ENCODE assay signal across 9 cellular contexts in the genomic region with DNA sequence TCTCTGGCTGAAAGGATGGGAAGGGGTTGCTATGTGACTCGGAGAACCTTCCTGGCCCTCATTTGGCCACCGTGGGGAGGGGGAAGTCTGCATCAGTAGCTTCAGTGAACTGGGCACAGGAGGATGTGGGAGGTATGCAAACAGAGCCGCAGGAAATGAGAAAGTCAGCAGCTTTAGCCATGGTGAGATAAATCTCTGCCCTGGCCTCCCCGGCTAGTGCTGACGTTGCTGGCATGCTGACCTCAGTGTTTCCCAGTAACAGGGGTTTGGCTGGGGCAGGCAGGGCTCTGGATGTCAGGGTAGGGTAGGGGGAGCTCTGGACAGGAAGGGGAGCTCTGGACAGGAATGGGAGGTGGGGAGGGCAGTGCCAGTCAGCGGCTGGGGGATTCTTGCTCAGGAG. TPM values are rescaled to one million over a fixed set of nuclear protein-coding genes. Genes with fewer than 3 reads are reported as not detected.
DNase-seq lines count a peak whose midpoint lies in the region; ATAC-seq and TF ChIP-seq lines count a peak whose summit lies in the region.
"Had no signal": no experiment of that assay in that cellular context is flagged by ENCODE, and none has a peak within 500 bp of the region (broad histone marks: within the 10 kb centered on the region; RNA-seq: fewer than 3 reads in every experiment).

No MANE protein-coding gene starts in this region.

- ATAC-seq in T-helper 17 cell (no peak), left cardiac atrium (peak; percentile 45 to 68)

- no peaks in the 10 kb centered on the region for H3K36me3 Mint-ChIP-seq in activated T-cell treated with anti-CD3 and anti-CD28 coated beads, Interleukin-2, amount 50 U/mL, for 24 hours (ENCODE audit: low read depth)
- no peaks in the 10 kb centered on the region for H3K36me3 Mint-ChIP-seq in T-helper 17 cell (ENCODE audit: low read depth)

- H3K27me3 ChIP-seq in spleen (replicated peaks in 1 of 7): no peaks in the 10 kb centered on the region

- no peak for TF ChIP-seq POLR2A in spleen (IDR thresholded peaks at IDR 0.05)

- peak overlapping the region; percentile 70 to 89 (median 78) for H3K27ac ChIP-seq in spleen
- H3K27ac ChIP-seq: SK-N-MC had no signal

- H3K9me3 ChIP-seq in T-helper 17 cell (ENCODE audit: control insufficient read depth, low read length, poor library complexity, severe bottlenecking) (no peaks in the 10 kb centered on the region), spleen (no peaks in the 10 kb centered on the region)

- H3K9me3 Mint-ChIP-seq in activated T-cell treated with anti-CD3 and anti-CD28 coated beads, Interleukin-2, amount 50 U/mL, for 24 hours: no peaks in the 10 kb centered on the region

- intact Hi-C loops in left cardiac atrium (cut with DNase I) (loop anchor here (2.0 to 5.0 kb wide), 2 partner anchors 65 to 176 kb away; no protein-coding TSS in a partner anchor), spleen (cut with DNase I; ENCODE audit: low total_unique reads) (loop anchor here (2.0 to 10.0 kb wide), 2 partner anchors 65 to 173 kb away; no protein-coding TSS in a partner anchor)

- peak; percentile 24 to 27 for DNase-seq in activated T-cell treated with anti-CD3 and anti-CD28 coated beads, Interleukin-2, amount 50 U/mL, for 48 hours
- DNase-seq in activated T-cell treated with anti-CD3 and anti-CD28 coated beads, Interleukin-2, amount 50 U/mL, for 24 hours: no peak
- no peak for DNase-seq in T-helper 17 cell
- DNase-seq in left cardiac atrium: peak; percentile 75
- peak; percentile 82 for DNase-seq in spleen
- DNase-seq in NCI-H128 (lab: John Stamatoyannopoulos, UW; ENCODE audit: unreplicated experiment): no peak
- DNase-seq in NCI-H526 treated with DMSO at 0.1 percent for 48 hours (lab: John Stamatoyannopoulos, UW): no peak
- DNase-seq in activated effector memory CD4-positive, alpha-beta T cell treated with anti-CD3 and anti-CD28 coated beads, Interleukin-2, amount 50 U/mL, for 16 hours: no peak

- 16 to 31% (median 26%) methylated on average over 6 of the region's 6 CpGs for WGBS in spleen, 5 donors

- no peaks in the 10 kb centered on the region for H3K27me3 Mint-ChIP-seq in activated T-cell treated with anti-CD3 and anti-CD28 coated beads, Interleukin-2, amount 50 U/mL, for 24 hours
- no peaks in the 10 kb centered on the region for H3K27me3 Mint-ChIP-seq in T-helper 17 cell

- no peak overlapping the region for H3K4me3 Mint-ChIP-seq in activated T-cell treated with anti-CD3 and anti-CD28 coated beads, Interleukin-2, amount 50 U/mL, for 24 hours
- H3K4me3 Mint-ChIP-seq in T-helper 17 cell: peak overlapping the region; percentile 41

- peaks cover 16 to 68% (median 44%) of the 10 kb centered on the region in 6 donors for H3K4me1 ChIP-seq in spleen

- H3K27ac Mint-ChIP-seq in activated T-cell treated with anti-CD3 and anti-CD28 coated beads, Interleukin-2, amount 50 U/mL, for 24 hours: no peak overlapping the region
- H3K27ac Mint-ChIP-seq in T-helper 17 cell: peak overlapping the region; percentile 88

- peaks cover 43% of the 10 kb centered on the region for H3K4me1 Mint-ChIP-seq in activated T-cell treated with anti-CD3 and anti-CD28 coated beads, Interleukin-2, amount 50 U/mL, for 24 hours (ENCODE audit: low read depth)
- peaks cover 30% of the 10 kb centered on the region for H3K4me1 Mint-ChIP-seq in T-helper 17 cell

- H3K36me3 ChIP-seq in spleen: peaks cover 0 to under 1% (median 0%) of the 10 kb centered on the region in 6 donors

- TF ChIP-seq CTCF in spleen (IDR thresholded peaks at IDR 0.05 in 8 of 11, conservative IDR thresholded peaks at IDR 0.05 in 3 of 11): no peak

- peak overlapping the region in 1 of 8 donors; percentile 36 for H3K4me3 ChIP-seq in spleen
- H3K4me3 ChIP-seq: SK-N-MC had no signal

RNA-seq across cellular contexts. Expression of a gene that starts 2.3 kb away (rescaled TPM):
- under 1 TPM in 1 of 2 donors, not detected in 1; 0.25 TPM for total RNA-seq in T-helper 17 cell
- not detected for total RNA-seq in left cardiac atrium
- 1 to 10 TPM in 4 of 7 donors, under 1 TPM in 3; 0.64 to 9.6 (median 1.6) TPM for total RNA-seq in spleen
- 1 to 10 TPM; 1.2 to 3.5 (median 1.3) TPM for polyA plus RNA-seq in spleen

RNA-seq across cellular contexts. Expression of a gene that starts 16.6 kb away (rescaled TPM):
- total RNA-seq in T-helper 17 cell: not detected
- total RNA-seq in left cardiac atrium: not detected
- total RNA-seq in spleen: not detected
- not detected for polyA plus RNA-seq in spleen

RNA-seq across cellular contexts. Expression of a gene that starts 26.1 kb away (rescaled TPM):
- total RNA-seq in T-helper 17 cell: 10 to 100 TPM; 10.5 to 11.6 TPM
- 10 to 100 TPM; 30.8 to 37.9 TPM for total RNA-seq in left cardiac atrium
- 10 to 100 TPM; 34.3 to 43.2 (median 37.8) TPM for total RNA-seq in spleen
- polyA plus RNA-seq in spleen: 10 to 100 TPM; 28.0 to 47.0 (median 40.2) TPM

RNA-seq across cellular contexts. Expression of a gene that starts 26.5 kb away (rescaled TPM):
- total RNA-seq in T-helper 17 cell (100 to 1,000 TPM; 264 to 298 TPM), left cardiac atrium (10 to 100 TPM; 71.4 to 77.5 TPM), spleen (100 to 1,000 TPM; 148 to 228 (median 211) TPM)
- polyA plus RNA-seq in spleen: 100 to 1,000 TPM in 2 of 3 donors, 10 to 100 TPM in 1; 59.2 to 126 (median 119) TPM

Comparison
In these comparisons a context has a peak if more than half of its experiments do, and no peak if none do; other contexts are left out.
1. DNase-seq: peak in activated T-cell treated with anti-CD3 and anti-CD28 coated beads, Interleukin-2, amount 50 U/mL, for 48 hours (2 of 2), left cardiac atrium (single experiment) and spleen (single experiment); none in activated T-cell treated with anti-CD3 and anti-CD28 coated beads, Interleukin-2, amount 50 U/mL, for 24 hours (single experiment), T-helper 17 cell (0 of 3), NCI-H128 (single experiment), NCI-H526 treated with DMSO at 0.1 percent for 48 hours (single experiment) and activated effector memory CD4-positive, alpha-beta T cell treated with anti-CD3 and anti-CD28 coated beads, Interleukin-2, amount 50 U/mL, for 16 hours (single experiment).